Comparison of ENCODE assay signal across 9 cellular contexts in genomic region chr4:54101190-54102041, GRCh38. TPM values are rescaled to one million over a fixed set of nuclear protein-coding genes. Genes with fewer than 3 reads are reported as not detected.
DNase-seq lines count a peak whose midpoint lies in the region; ATAC-seq and TF ChIP-seq lines count a peak whose summit lies in the region.
"Had no signal": no experiment of that assay in that cellular context is flagged by ENCODE, and none has a peak within 500 bp of the region (broad histone marks: within the 10 kb centered on the region; RNA-seq: fewer than 3 reads in every experiment).

No MANE protein-coding gene starts in this region.

- peaks cover 28% of the 10 kb centered on the region for H3K4me1 ChIP-seq in CD4-positive, alpha-beta memory T cell (ENCODE audit: insufficient read depth, low read length)
- H3K4me1 ChIP-seq in HUES48 (ENCODE audit: control insufficient read depth, insufficient read depth, low read length), result peaks cover 70% of the 10 kb centered on the region
- peaks cover 6% of the 10 kb centered on the region for H3K4me1 ChIP-seq in colonic mucosa

- H3K4me3 Mint-ChIP-seq in CD4-positive, alpha-beta memory T cell, result peak overlapping the region; percentile 52 to 84 (median 69)
- peak overlapping the region; percentile 54 for H3K4me3 Mint-ChIP-seq in neural crest cell

- TF ChIP-seq POLR2A in erythroblast (IDR thresholded peaks at IDR 0.05; ENCODE audit: low read length), result no peak

- ATAC-seq in GM19395 (IDR thresholded peaks at IDR 0.05; ENCODE audit: unreplicated experiment), result no peak
- no peak for ATAC-seq in HG02970 (IDR thresholded peaks at IDR 0.05; ENCODE audit: low FRiP score, unreplicated experiment)

- H3K4me3 ChIP-seq in CD4-positive, alpha-beta memory T cell (ENCODE audit: low read length in 2 of 2), result peak overlapping the region in 1 of 2 donors; percentile 31
- H3K4me3 ChIP-seq in HUES48 (ENCODE audit: low read depth, low read length) (peak overlapping the region; percentile 41), colonic mucosa (peak overlapping the region; percentile 19)

- no peaks in the 10 kb centered on the region for H3K36me3 Mint-ChIP-seq in CD4-positive, alpha-beta memory T cell
- no peaks in the 10 kb centered on the region for H3K36me3 Mint-ChIP-seq in neural crest cell (ENCODE audit: low read depth)

- H3K36me3 ChIP-seq in CD4-positive, alpha-beta memory T cell (ENCODE audit: insufficient read depth, low read length), result no peaks in the 10 kb centered on the region
- no peaks in the 10 kb centered on the region for H3K36me3 ChIP-seq in HUES48 (ENCODE audit: control insufficient read depth, insufficient read depth, low read length)
- H3K36me3 ChIP-seq in colonic mucosa, result no peaks in the 10 kb centered on the region
- H3K36me3 ChIP-seq: SJSA1 had no signal

- DNase-seq in CD4-positive, alpha-beta memory T cell, result no peak
- DNase-seq in colonic mucosa (no peak), neural crest cell (ENCODE audit: low read depth, low spot score) (no peak), erythroblast (lab: John Stamatoyannopoulos, UW) (no peak), C1 segment of cervical spinal cord (lab: John Stamatoyannopoulos, UW) (no peak)

- no peak overlapping the region for H3K27ac ChIP-seq in CD4-positive, alpha-beta memory T cell (ENCODE audit: low read depth, low read length)
- H3K27ac ChIP-seq in HUES48 (ENCODE audit: low read depth, low read length) (no peak overlapping the region), colonic mucosa (no peak overlapping the region)
- H3K27ac ChIP-seq: SJSA1 had no signal

- H3K27me3 ChIP-seq in CD4-positive, alpha-beta memory T cell (ENCODE audit: insufficient read depth, low read length), result peaks cover 81% of the 10 kb centered on the region
- peaks cover 100% of the 10 kb centered on the region for H3K27me3 ChIP-seq in HUES48 (ENCODE audit: control insufficient read depth, insufficient read depth, low read length)
- peaks cover 89% of the 10 kb centered on the region for H3K27me3 ChIP-seq in colonic mucosa

- H3K9me3 ChIP-seq in CD4-positive, alpha-beta memory T cell (ENCODE audit: control insufficient read depth in 1 of 2, low read length in 2 of 2), result no peaks in the 10 kb centered on the region
- H3K9me3 ChIP-seq in HUES48 (ENCODE audit: control insufficient read depth, insufficient read depth, low read length) (no peaks in the 10 kb centered on the region), colonic mucosa (no peaks in the 10 kb centered on the region)
- H3K9me3 ChIP-seq: SJSA1 had no signal

- peaks cover 23 to 62% (median 36%) of the 10 kb centered on the region in 4 donors for H3K4me1 Mint-ChIP-seq in CD4-positive, alpha-beta memory T cell
- H3K4me1 Mint-ChIP-seq in neural crest cell, result peaks cover 45% of the 10 kb centered on the region

- CTCF ChIA-PET in CD4-positive, alpha-beta memory T cell (lab: Charles Lee; ENCODE audit: partially characterized antibody), result no interaction called here

- no peak for TF ChIP-seq CTCF in colonic mucosa (IDR thresholded peaks at IDR 0.05)
- TF ChIP-seq CTCF in neural crest cell (conservative IDR thresholded peaks at IDR 0.05), result no peak

- H3K27me3 Mint-ChIP-seq in CD4-positive, alpha-beta memory T cell, result peaks cover 79 to 81% of the 10 kb centered on the region in 2 donors
- H3K27me3 Mint-ChIP-seq in neural crest cell (ENCODE audit: low read depth), result peaks cover 100% of the 10 kb centered on the region

- intact Hi-C loops in CD4-positive, alpha-beta memory T cell (cut with micrococcal nuclease), result no loop called here
- intact Hi-C loops in colonic mucosa (cut with DNase I), result loop anchor here (10.0 kb wide), 1 partner anchor 113 kb away; no protein-coding TSS in a partner anchor

- POLR2A ChIA-PET in CD4-positive, alpha-beta memory T cell (lab: Charles Lee; ENCODE audit: partially characterized antibody), result no interaction called here

- H3K9me3 Mint-ChIP-seq in CD4-positive, alpha-beta memory T cell, result no peaks in the 10 kb centered on the region
- no peaks in the 10 kb centered on the region for H3K9me3 Mint-ChIP-seq in neural crest cell

- peak overlapping the region in 1 of 7 donors; percentile 59 for H3K27ac Mint-ChIP-seq in CD4-positive, alpha-beta memory T cell
- H3K27ac Mint-ChIP-seq in neural crest cell (ENCODE audit: unreplicated experiment), result no peak overlapping the region

- H3K9ac ChIP-seq in HUES48 (ENCODE audit: low read depth, low read length) (no peak overlapping the region), colonic mucosa (ENCODE audit: low read depth in 2 of 2, low read length in 2 of 2) (no peak overlapping the region)

RNA-seq across cellular contexts. Expression of gene GSX2, which starts 1.5 kb away (rescaled TPM):
- total RNA-seq in CD4-positive, alpha-beta memory T cell, result not detected
- not detected for polyA plus RNA-seq in CD4-positive, alpha-beta memory T cell
- total RNA-seq in colonic mucosa (not detected), neural crest cell (not detected in 2 replicates)
- total RNA-seq: SJSA1 had no signal

RNA-seq across cellular contexts. Expression of gene CHIC2, which starts 37.0 kb away (rescaled TPM):
- total RNA-seq in CD4-positive, alpha-beta memory T cell, result 10 to 100 TPM; 45.3 to 46.6 TPM
- 100 to 1,000 TPM in 1 of 2 donors, 10 to 100 TPM in 1; 52.6 to 120 TPM for polyA plus RNA-seq in CD4-positive, alpha-beta memory T cell
- total RNA-seq in colonic mucosa (10 to 100 TPM; 13.5 to 26.2 TPM), neural crest cell (9.5 and 10.4 TPM in 2 replicates)
